26 cellular contexts compared by ENCODE assay signal in genomic region chr19:40376286-40376862, GRCh38. TPM values are rescaled to one million over a fixed set of nuclear protein-coding genes. Genes with fewer than 3 reads are reported as not detected.
DNase-seq lines count a peak whose midpoint lies in the region; ATAC-seq, FAIRE-seq and TF ChIP-seq lines count a peak whose summit lies in the region.
"Had no signal": no experiment of that assay in that cellular context is flagged by ENCODE, and none has a peak within 500 bp of the region (broad histone marks: within the 10 kb centered on the region; RNA-seq: fewer than 3 reads in every experiment).

No MANE protein-coding gene starts in this region.

- H3K27ac Mint-ChIP-seq in activated CD4-positive, alpha-beta T cell treated with anti-CD3 and anti-CD28 coated beads, Interleukin-2, amount 10 ng/mL, durations not matched to agents 7 days and 5 days, result peak overlapping the region; percentile 62
- peak overlapping the region; percentile 79 for H3K27ac Mint-ChIP-seq in nephron progenitor cell
- peak overlapping the region; percentile 62 for H3K27ac Mint-ChIP-seq in stimulated activated naive B cell treated with anti-CD40 and anti-IgM and Interleukin-4, amounts not matched to agents 10 μg/mL and 1 μg/mL and 100 μg/mL, for 72 hours
- H3K27ac Mint-ChIP-seq: CD4-positive, alpha-beta T cell; HFFc6 had no signal

- H3K79me2 ChIP-seq in GM12878 (ENCODE audit: control insufficient read depth, insufficient read depth, low read length), result no peaks in the 10 kb centered on the region

- H3K27ac ChIP-seq in GM12878 (ENCODE audit: control insufficient read depth, insufficient read depth) (no peak overlapping the region), Peyer's patch (no peak overlapping the region)
- H3K27ac ChIP-seq: GM23248, PC-9 had no signal

- H3K36me3 ChIP-seq in GM12878 (ENCODE audit: control insufficient read depth in 2 of 2, insufficient read depth in 2 of 2, low read length in 1 of 2), result no peaks in the 10 kb centered on the region; a peak in 1 of 4 replicates
- H3K36me3 ChIP-seq in Peyer's patch, result peaks cover 0 to 66% (median 0%) of the 10 kb centered on the region in 3 donors
- H3K36me3 ChIP-seq: MG63 had no signal

- DNase-seq in activated CD4-positive, alpha-beta T cell treated with anti-CD3 and anti-CD28 coated beads, Interleukin-2, amount 10 ng/mL, durations not matched to agents 7 days and 5 days, result no peak
- DNase-seq in activated CD4-positive, alpha-beta T cell treated with anti-CD3 and anti-CD28 coated beads for 1 hour, result no peak
- DNase-seq in GM12878 (ENCODE audit: low read depth, low spot score) (no peak), nephron progenitor cell (no peak), Peyer's patch (no peak), C1 segment of cervical spinal cord (lab: John Stamatoyannopoulos, UW) (no peak)
- DNase-seq in stimulated activated naive B cell treated with anti-CD40 and anti-IgM and Interleukin-4, amounts not matched to agents 10 μg/mL and 1 μg/mL and 100 μg/mL, for 72 hours, result no peak
- DNase-seq: 8988T; ACHN; CD4-positive, alpha-beta T cell; GM23248; H9; HFFc6; IMR-90; KG1; MG63; NCI-H2029; NCI-H446; NCI-H526; NCI-H82; PC-9; RPMI8226; SHP77 had no signal

- 0 out of 2 replicates have a peak, but pooled peaks have one; percentile 31 for TF ChIP-seq POLR2A in GM12878 (IDR thresholded peaks at IDR 0.05; ENCODE audit: low read depth, low read length)
- no peak for TF ChIP-seq POLR2A in Peyer's patch (IDR thresholded peaks at IDR 0.05)

- SMC1A ChIA-PET in GM12878 (lab: Charles Lee; ENCODE audit: uncharacterized antibody, unreplicated experiment), result no interaction called here

- no peak overlapping the region for H3K9ac ChIP-seq in GM12878 (ENCODE audit: control insufficient read depth, insufficient read depth, low read length)
- H3K9ac ChIP-seq: GM23248 had no signal

- 78% methylated on average over 14 of the region's 17 CpGs for WGBS in GM12878 (ENCODE audit: insufficient coverage, insufficient replicate concordance, low lambda C conversion rate, missing lambda C conversion rate)

- TF ChIP-seq CTCF in GM12878 (IDR thresholded peaks at IDR 0.05 in 2 of 3, conservative IDR thresholded peaks at IDR 0.05 in 1 of 3; ENCODE audit: control insufficient read depth in 2 of 3, extremely low read depth in 1 of 3, insufficient read depth in 1 of 3, low read depth in 3 of 3, low read length in 3 of 3) (no peak), nephron progenitor cell (IDR thresholded peaks at IDR 0.05) (no peak), Peyer's patch (IDR thresholded peaks at IDR 0.05) (no peak)

- no peak for TF ChIP-seq RAD21 in GM12878 (IDR thresholded peaks at IDR 0.05; ENCODE audit: insufficient read depth, low read depth, low read length)

- CTCF ChIA-PET in activated CD4-positive, alpha-beta T cell treated with anti-CD3 and anti-CD28 coated beads, Interleukin-2, amount 10 ng/mL, durations not matched to agents 7 days and 5 days (lab: Charles Lee), result interaction anchor here (0.6 kb wide), 1 partner anchor 64 kb away, joined by 4 read pairs; no protein-coding TSS in a partner anchor
- CTCF ChIA-PET in GM12878 (lab: Yijun Ruan, JAX), result no interaction called here

- no peak overlapping the region for H3K4me2 ChIP-seq in GM12878 (ENCODE audit: control insufficient read depth, insufficient read depth)
- H3K4me2 ChIP-seq: PC-9 had no signal

- ATAC-seq in GM12878, result no peak
- ATAC-seq in stimulated activated naive B cell treated with anti-CD40 and anti-IgM and Interleukin-4, amounts not matched to agents 10 μg/mL and 1 μg/mL and 100 μg/mL, for 72 hours (replicated peaks), result no peak
- ATAC-seq in HG03442 (IDR thresholded peaks at IDR 0.05; ENCODE audit: unreplicated experiment), result no peak

- H3K27me3 ChIP-seq in GM12878 (replicated peaks in 1 of 2; ENCODE audit: control insufficient read depth in 2 of 2, insufficient read depth in 2 of 2, low read length in 1 of 2) (no peaks in the 10 kb centered on the region), Peyer's patch (no peaks in the 10 kb centered on the region)
- H3K27me3 ChIP-seq: MG63 had no signal

- no peak overlapping the region for H3K4me3 ChIP-seq in GM12878
- H3K4me3 ChIP-seq in Peyer's patch, result no peak overlapping the region
- H3K4me3 ChIP-seq: GM23248, MG63, PC-9 had no signal

- no peak overlapping the region for H3K4me3 Mint-ChIP-seq in activated CD4-positive, alpha-beta T cell treated with anti-CD3 and anti-CD28 coated beads, Interleukin-2, amount 10 ng/mL, durations not matched to agents 7 days and 5 days
- H3K4me3 Mint-ChIP-seq in nephron progenitor cell, result no peak overlapping the region
- no peak overlapping the region for H3K4me3 Mint-ChIP-seq in stimulated activated naive B cell treated with anti-CD40 and anti-IgM and Interleukin-4, amounts not matched to agents 10 μg/mL and 1 μg/mL and 100 μg/mL, for 72 hours
- H3K4me3 Mint-ChIP-seq: CD4-positive, alpha-beta T cell; H9; HFFc6 had no signal

- no peak overlapping the region for H2AFZ ChIP-seq in GM12878 (ENCODE audit: control insufficient read depth, low read depth, low read length)
- H2AFZ ChIP-seq: GM23248, PC-9 had no signal

- H3K9me3 Mint-ChIP-seq in activated CD4-positive, alpha-beta T cell treated with anti-CD3 and anti-CD28 coated beads, Interleukin-2, amount 10 ng/mL, durations not matched to agents 7 days and 5 days, result no peaks in the 10 kb centered on the region
- H3K9me3 Mint-ChIP-seq in nephron progenitor cell, result no peaks in the 10 kb centered on the region
- no peaks in the 10 kb centered on the region for H3K9me3 Mint-ChIP-seq in stimulated activated naive B cell treated with anti-CD40 and anti-IgM and Interleukin-4, amounts not matched to agents 10 μg/mL and 1 μg/mL and 100 μg/mL, for 72 hours
- H3K9me3 Mint-ChIP-seq: CD4-positive, alpha-beta T cell; H9; HFFc6 had no signal

- BruUV-seq in GM12878 (replicated peaks; lab: Mats Ljungman, UMichigan), result no TSS peak

- intact Hi-C loops in GM12878 (cut with micrococcal nuclease; ENCODE audit: unreplicated experiment), result no loop called here

- no peaks in the 10 kb centered on the region for H3K27me3 Mint-ChIP-seq in activated CD4-positive, alpha-beta T cell treated with anti-CD3 and anti-CD28 coated beads, Interleukin-2, amount 10 ng/mL, durations not matched to agents 7 days and 5 days
- no peaks in the 10 kb centered on the region for H3K27me3 Mint-ChIP-seq in nephron progenitor cell (ENCODE audit: low read depth, poor library complexity)
- no peaks in the 10 kb centered on the region for H3K27me3 Mint-ChIP-seq in stimulated activated naive B cell treated with anti-CD40 and anti-IgM and Interleukin-4, amounts not matched to agents 10 μg/mL and 1 μg/mL and 100 μg/mL, for 72 hours
- H3K27me3 Mint-ChIP-seq: CD4-positive, alpha-beta T cell had no signal

- peaks cover 14% of the 10 kb centered on the region for H3K4me1 Mint-ChIP-seq in activated CD4-positive, alpha-beta T cell treated with anti-CD3 and anti-CD28 coated beads, Interleukin-2, amount 10 ng/mL, durations not matched to agents 7 days and 5 days
- peaks cover 5% of the 10 kb centered on the region for H3K4me1 Mint-ChIP-seq in nephron progenitor cell
- peaks cover 2 to 6% of the 10 kb centered on the region in 2 donors for H3K4me1 Mint-ChIP-seq in stimulated activated naive B cell treated with anti-CD40 and anti-IgM and Interleukin-4, amounts not matched to agents 10 μg/mL and 1 μg/mL and 100 μg/mL, for 72 hours

- H4K20me1 ChIP-seq in GM12878 (ENCODE audit: control insufficient read depth, insufficient read depth), result no peaks in the 10 kb centered on the region

- FAIRE-seq in GM12878 (lab: Jason Lieb, UNC), result no peak
- FAIRE-seq: D721Med, GM18507 had no signal

- in situ Hi-C loops in GM12878 (cut with MboI), result no loop called here

- H3K36me3 Mint-ChIP-seq in activated CD4-positive, alpha-beta T cell treated with anti-CD3 and anti-CD28 coated beads, Interleukin-2, amount 10 ng/mL, durations not matched to agents 7 days and 5 days (ENCODE audit: low read depth), result peaks cover 8% of the 10 kb centered on the region
- peaks cover 31% of the 10 kb centered on the region for H3K36me3 Mint-ChIP-seq in nephron progenitor cell (ENCODE audit: low read depth)
- peaks cover 17 to 34% of the 10 kb centered on the region in 2 donors for H3K36me3 Mint-ChIP-seq in stimulated activated naive B cell treated with anti-CD40 and anti-IgM and Interleukin-4, amounts not matched to agents 10 μg/mL and 1 μg/mL and 100 μg/mL, for 72 hours

- no peak for TF ChIP-seq EP300 in GM12878 (IDR thresholded peaks at IDR 0.05; ENCODE audit: borderline replicate concordance in 1 of 2, control insufficient read depth in 1 of 2, low read depth in 2 of 2, low read length in 2 of 2)

- H3K4me1 ChIP-seq in GM12878 (ENCODE audit: control insufficient read depth, insufficient read depth, low read length) (no peaks in the 10 kb centered on the region), Peyer's patch (no peaks in the 10 kb centered on the region)

- RAD21 ChIA-PET in GM12878 (lab: Charles Lee; ENCODE audit: unreplicated experiment), result no interaction called here

- POLR2A ChIA-PET in activated CD4-positive, alpha-beta T cell treated with anti-CD3 and anti-CD28 coated beads, Interleukin-2, amount 10 ng/mL, durations not matched to agents 7 days and 5 days (lab: Charles Lee), result no interaction called here
- POLR2A ChIA-PET in GM12878 (lab: Charles Lee), result interaction anchor here (0.6 kb wide), 1 partner anchor 955 kb away, joined by 4 read pairs; no protein-coding TSS in a partner anchor

- H3K9me3 ChIP-seq in GM12878 (replicated peaks; ENCODE audit: control insufficient read depth, insufficient read depth, low read length) (no peaks in the 10 kb centered on the region), Peyer's patch (no peaks in the 10 kb centered on the region)
- H3K9me3 ChIP-seq: MG63 had no signal

RNA-seq across cellular contexts. Expression of gene HIPK4, which starts 13.6 kb away (rescaled TPM):
- total RNA-seq in activated CD4-positive, alpha-beta T cell treated with anti-CD3 and anti-CD28 coated beads, Interleukin-2, amount 10 ng/mL, durations not matched to agents 7 days and 5 days, result not detected
- total RNA-seq in GM12878 (2013; cell fraction: nucleolus; rRNA removed), result not detected in 2 replicates
- total RNA-seq in GM12878 (2014; rRNA removed) (not detected in 2 replicates), GM12878 (2014; rRNA removed; fragmentation: Illumina TruSeq; extraction: Trizol) (not detected in 2 replicates), GM12878 (2021) (0.13 TPM in 1 of 2 replicates, not detected in the other), Peyer's patch (not detected)
- polyA plus RNA-seq in GM12878 (2011; ENCODE audit: low read depth), result not detected
- polyA plus RNA-seq in GM12878 (2011; rRNA removed) (not detected in 2 replicates), GM12878 (2014; fragmentation: Illumina TruSeq; extraction: Trizol) (not detected in 2 replicates), GM12878 (2014; fragmentation: Nextera tagmentation; extraction: Ambion mirVana) (not detected), GM12878 (2014; rRNA removed) (not detected in 2 replicates), GM12878 (2016; fragmentation: Nextera tagmentation; extraction: Ambion mirVana) (under 1 TPM; 0.07 to 0.08 TPM)
- not detected in 2 replicates for polyA plus RNA-seq in GM12878 (2011; cell fraction: cytosol; rRNA removed)
- polyA plus RNA-seq in GM12878 (2011; cell fraction: nucleus; rRNA removed), result not detected in 2 replicates
- polyA plus RNA-seq in GM12878 (2012), result 0.04 and 0.05 TPM in 2 replicates
- not detected in 2 replicates for polyA minus RNA-seq in GM12878 (2011; rRNA and poly(A)+ RNA removed)
- not detected in 2 replicates for polyA minus RNA-seq in GM12878 (2011; cell fraction: cytosol; rRNA and poly(A)+ RNA removed)
- polyA minus RNA-seq in GM12878 (2011; cell fraction: nucleus; rRNA and poly(A)+ RNA removed), result not detected in 2 replicates

RNA-seq across cellular contexts. Expression of gene PLD3, which starts 27.9 kb away (rescaled TPM):
- total RNA-seq in activated CD4-positive, alpha-beta T cell treated with anti-CD3 and anti-CD28 coated beads, Interleukin-2, amount 10 ng/mL, durations not matched to agents 7 days and 5 days, result 10 to 100 TPM; 70.8 to 73.7 TPM
- total RNA-seq in GM12878 (2013; cell fraction: nucleolus; rRNA removed), result 96.7 and 106 TPM in 2 replicates
- total RNA-seq in GM12878 (2014; rRNA removed), result 111 and 134 TPM in 2 replicates
- total RNA-seq in GM12878 (2014; rRNA removed; fragmentation: Illumina TruSeq; extraction: Trizol), result 37.3 and 40.1 TPM in 2 replicates
- total RNA-seq in GM12878 (2021), result 113 and 118 TPM in 2 replicates
- 52.4 TPM for polyA plus RNA-seq in GM12878 (2011; ENCODE audit: low read depth)
- 15.4 and 36.4 TPM in 2 replicates for polyA plus RNA-seq in GM12878 (2011; rRNA removed)
- polyA plus RNA-seq in GM12878 (2011; cell fraction: cytosol; rRNA removed), result 40.7 and 44.1 TPM in 2 replicates
- 40.0 and 46.3 TPM in 2 replicates for polyA plus RNA-seq in GM12878 (2011; cell fraction: nucleus; rRNA removed)
- 104 and 139 TPM in 2 replicates for polyA plus RNA-seq in GM12878 (2012)
- polyA plus RNA-seq in GM12878 (2014; fragmentation: Illumina TruSeq; extraction: Trizol), result 11.5 and 47.7 TPM in 2 replicates
- 1 to 10 TPM; 1.3 to 2.2 TPM for polyA plus RNA-seq in GM12878 (2014; fragmentation: Nextera tagmentation; extraction: Ambion mirVana)
- 97.7 and 112 TPM in 2 replicates for polyA plus RNA-seq in GM12878 (2014; rRNA removed)
- 100 to 1,000 TPM in 1 of 2 experiments, 10 to 100 TPM in 1; 99.6 to 110 TPM for polyA plus RNA-seq in GM12878 (2016; fragmentation: Nextera tagmentation; extraction: Ambion mirVana)
- polyA minus RNA-seq in GM12878 (2011; rRNA and poly(A)+ RNA removed), result 20.5 and 35.5 TPM in 2 replicates
- 17.6 and 30.8 TPM in 2 replicates for polyA minus RNA-seq in GM12878 (2011; cell fraction: cytosol; rRNA and poly(A)+ RNA removed)
- polyA minus RNA-seq in GM12878 (2011; cell fraction: nucleus; rRNA and poly(A)+ RNA removed), result 8.0 and 19.7 TPM in 2 replicates
- total RNA-seq in Peyer's patch, result 100 to 1,000 TPM in 3 of 4 donors, 10 to 100 TPM in 1; 61.9 to 210 (median 162) TPM

RNA-seq across cellular contexts. Expression of gene C19orf47, which starts 28.2 kb away (rescaled TPM):
- total RNA-seq in activated CD4-positive, alpha-beta T cell treated with anti-CD3 and anti-CD28 coated beads, Interleukin-2, amount 10 ng/mL, durations not matched to agents 7 days and 5 days, result 10 to 100 TPM; 21.8 to 25.3 TPM
- total RNA-seq in GM12878 (2013; cell fraction: nucleolus; rRNA removed), result 10.6 and 12.4 TPM in 2 replicates
- 16.1 and 19.9 TPM in 2 replicates for total RNA-seq in GM12878 (2014; rRNA removed)
- 5.2 and 6.6 TPM in 2 replicates for total RNA-seq in GM12878 (2014; rRNA removed; fragmentation: Illumina TruSeq; extraction: Trizol)
- total RNA-seq in GM12878 (2021), result 29.1 and 30.7 TPM in 2 replicates
- 5.5 TPM for polyA plus RNA-seq in GM12878 (2011; ENCODE audit: low read depth)
- 8.4 and 20.4 TPM in 2 replicates for polyA plus RNA-seq in GM12878 (2011; rRNA removed)
- 17.3 and 21.1 TPM in 2 replicates for polyA plus RNA-seq in GM12878 (2011; cell fraction: cytosol; rRNA removed)
- 18.4 and 23.6 TPM in 2 replicates for polyA plus RNA-seq in GM12878 (2011; cell fraction: nucleus; rRNA removed)
- polyA plus RNA-seq in GM12878 (2012), result 11.0 and 11.5 TPM in 2 replicates
- 4.5 and 14.4 TPM in 2 replicates for polyA plus RNA-seq in GM12878 (2014; fragmentation: Illumina TruSeq; extraction: Trizol)
- 1 to 10 TPM in 1 of 2 experiments, under 1 TPM in 1; 0.11 to 2.0 TPM for polyA plus RNA-seq in GM12878 (2014; fragmentation: Nextera tagmentation; extraction: Ambion mirVana)
- polyA plus RNA-seq in GM12878 (2014; rRNA removed), result 25.1 and 31.8 TPM in 2 replicates
- polyA plus RNA-seq in GM12878 (2016; fragmentation: Nextera tagmentation; extraction: Ambion mirVana), result 10 to 100 TPM; 25.0 to 26.6 TPM
- 25.5 and 38.3 TPM in 2 replicates for polyA minus RNA-seq in GM12878 (2011; rRNA and poly(A)+ RNA removed)
- 6.5 and 16.3 TPM in 2 replicates for polyA minus RNA-seq in GM12878 (2011; cell fraction: cytosol; rRNA and poly(A)+ RNA removed)
- polyA minus RNA-seq in GM12878 (2011; cell fraction: nucleus; rRNA and poly(A)+ RNA removed), result 5.4 and 12.1 TPM in 2 replicates
- total RNA-seq in Peyer's patch, result 10 to 100 TPM in 2 of 4 donors, 1 to 10 TPM in 2; 5.8 to 11.3 (median 9.9) TPM

RNA-seq across cellular contexts. Expression of gene PRX, which starts 36.8 kb away (rescaled TPM):
- under 1 TPM; 0.75 to 0.94 TPM for total RNA-seq in activated CD4-positive, alpha-beta T cell treated with anti-CD3 and anti-CD28 coated beads, Interleukin-2, amount 10 ng/mL, durations not matched to agents 7 days and 5 days
- 1.8 TPM in 2 replicates for total RNA-seq in GM12878 (2013; cell fraction: nucleolus; rRNA removed)
- 0.98 and 1.1 TPM in 2 replicates for total RNA-seq in GM12878 (2014; rRNA removed)
- total RNA-seq in GM12878 (2014; rRNA removed; fragmentation: Illumina TruSeq; extraction: Trizol), result 0.54 and 0.69 TPM in 2 replicates
- 1.2 and 1.3 TPM in 2 replicates for total RNA-seq in GM12878 (2021)
- polyA plus RNA-seq in GM12878 (2011; ENCODE audit: low read depth), result 0.51 TPM
- polyA plus RNA-seq in GM12878 (2011; rRNA removed), result 0.45 and 0.71 TPM in 2 replicates
- 0.88 and 0.97 TPM in 2 replicates for polyA plus RNA-seq in GM12878 (2011; cell fraction: cytosol; rRNA removed)
- polyA plus RNA-seq in GM12878 (2011; cell fraction: nucleus; rRNA removed), result 0.78 and 1.2 TPM in 2 replicates
- 1.2 and 1.3 TPM in 2 replicates for polyA plus RNA-seq in GM12878 (2012)
- 0.27 and 0.50 TPM in 2 replicates for polyA plus RNA-seq in GM12878 (2014; fragmentation: Illumina TruSeq; extraction: Trizol)
- under 1 TPM in 1 of 2 experiments, not detected in 1; 0.02 TPM for polyA plus RNA-seq in GM12878 (2014; fragmentation: Nextera tagmentation; extraction: Ambion mirVana)
- 1.1 and 1.4 TPM in 2 replicates for polyA plus RNA-seq in GM12878 (2014; rRNA removed)
- under 1 TPM; 0.12 to 0.29 TPM for polyA plus RNA-seq in GM12878 (2016; fragmentation: Nextera tagmentation; extraction: Ambion mirVana)
- 0.22 and 1.0 TPM in 2 replicates for polyA minus RNA-seq in GM12878 (2011; rRNA and poly(A)+ RNA removed)
- 0.27 TPM in 1 of 2 replicates, not detected in the other for polyA minus RNA-seq in GM12878 (2011; cell fraction: cytosol; rRNA and poly(A)+ RNA removed)
- polyA minus RNA-seq in GM12878 (2011; cell fraction: nucleus; rRNA and poly(A)+ RNA removed), result 0.24 and 0.38 TPM in 2 replicates
- 1 to 10 TPM; 1.4 to 7.4 (median 3.0) TPM for total RNA-seq in Peyer's patch

RNA-seq across cellular contexts. Expression of gene SERTAD1, which starts 49.4 kb away (rescaled TPM):
- 1 to 10 TPM; 6.2 to 9.7 TPM for total RNA-seq in activated CD4-positive, alpha-beta T cell treated with anti-CD3 and anti-CD28 coated beads, Interleukin-2, amount 10 ng/mL, durations not matched to agents 7 days and 5 days
- total RNA-seq in GM12878 (2013; cell fraction: nucleolus; rRNA removed), result 3.5 and 3.7 TPM in 2 replicates
- total RNA-seq in GM12878 (2014; rRNA removed) (12.2 and 12.9 TPM in 2 replicates), GM12878 (2014; rRNA removed; fragmentation: Illumina TruSeq; extraction: Trizol) (4.0 and 4.5 TPM in 2 replicates), GM12878 (2021) (10.4 and 10.7 TPM in 2 replicates), Peyer's patch (10 to 100 TPM in 2 of 4 donors, 1 to 10 TPM in 2; 4.1 to 18.2 (median 11.6) TPM)
- 4.4 TPM for polyA plus RNA-seq in GM12878 (2011; ENCODE audit: low read depth)
- polyA plus RNA-seq in GM12878 (2011; rRNA removed) (3.8 and 6.5 TPM in 2 replicates), GM12878 (2014; fragmentation: Illumina TruSeq; extraction: Trizol) (0.89 and 2.6 TPM in 2 replicates), GM12878 (2014; fragmentation: Nextera tagmentation; extraction: Ambion mirVana) (1 to 10 TPM in 1 of 2 experiments, under 1 TPM in 1; 0.23 to 1.6 TPM), GM12878 (2014; rRNA removed) (9.5 and 12.9 TPM in 2 replicates), GM12878 (2016; fragmentation: Nextera tagmentation; extraction: Ambion mirVana) (10 to 100 TPM; 12.5 to 14.2 TPM)
- 9.8 and 14.0 TPM in 2 replicates for polyA plus RNA-seq in GM12878 (2011; cell fraction: cytosol; rRNA removed)
- polyA plus RNA-seq in GM12878 (2011; cell fraction: nucleus; rRNA removed), result 9.6 and 11.2 TPM in 2 replicates
- 8.4 and 12.0 TPM in 2 replicates for polyA plus RNA-seq in GM12878 (2012)
- 1.9 and 4.7 TPM in 2 replicates for polyA minus RNA-seq in GM12878 (2011; rRNA and poly(A)+ RNA removed)
- 2.4 TPM in 2 replicates for polyA minus RNA-seq in GM12878 (2011; cell fraction: cytosol; rRNA and poly(A)+ RNA removed)
- polyA minus RNA-seq in GM12878 (2011; cell fraction: nucleus; rRNA and poly(A)+ RNA removed), result 3.4 and 5.7 TPM in 2 replicates
